8 cellular contexts compared by ENCODE assay signal in genomic region chr11:118792642-118793124, GRCh38. TPM values are rescaled to one million over a fixed set of nuclear protein-coding genes. Genes with fewer than 3 reads are reported as not detected.
DNase-seq lines count a peak whose midpoint lies in the region; ATAC-seq and TF ChIP-seq lines count a peak whose summit lies in the region.

No MANE protein-coding gene starts in this region.

- peak overlapping the region; percentile 80 for H3K4me3 ChIP-seq in ACC112 (ENCODE audit: low read depth, low read length)
- H3K4me3 ChIP-seq in NT2/D1 (ENCODE audit: insufficient read length, low read depth) = peak overlapping the region; percentile 91
- peak overlapping the region; percentile 81 for H3K4me3 ChIP-seq in epithelial cell of proximal tubule (ENCODE audit: low read depth, low read length)
- peak overlapping the region; percentile 99 for H3K4me3 ChIP-seq in mononuclear cell (ENCODE audit: low read length)

- H3K27me3 ChIP-seq in ACC112 (ENCODE audit: insufficient read depth, low read length) (no peaks in the 10 kb centered on the region), NT2/D1 (ENCODE audit: insufficient read depth, insufficient read length) (no peaks in the 10 kb centered on the region), mononuclear cell (ENCODE audit: insufficient read depth, low read length) (no peaks in the 10 kb centered on the region)

- H3K9ac ChIP-seq in NT2/D1 (ENCODE audit: insufficient read length, low read depth) = peak overlapping the region; percentile 95

- H3K36me3 ChIP-seq in ACC112 (ENCODE audit: insufficient read depth, low read length) = no peaks in the 10 kb centered on the region
- no peaks in the 10 kb centered on the region for H3K36me3 ChIP-seq in NT2/D1 (ENCODE audit: insufficient read depth, insufficient read length, low read length)

- DNase-seq in NT2/D1 (ENCODE audit: low read depth, low spot score) (peak; percentile 89), activated T-cell treated with anti-CD3 and anti-CD28 coated beads for 4 hours (peak; percentile 50), epithelial cell of proximal tubule (ENCODE audit: low read depth) (peak; percentile 71)
- peak; percentile 18 to 41 for DNase-seq in stimulated activated CD8-positive, alpha-beta memory T cell treated with anti-CD3 and anti-CD28 coated beads, Interleukin-4, amount 100 ng/mL, for 1 hour (ENCODE audit: low read depth in 2 of 2, low spot score in 1 of 2)

- peaks cover 14% of the 10 kb centered on the region for H3K4me1 ChIP-seq in ACC112 (ENCODE audit: control insufficient read depth, insufficient read depth, low read length, unreplicated experiment)
- no peaks in the 10 kb centered on the region for H3K4me1 ChIP-seq in NT2/D1 (ENCODE audit: insufficient read depth, insufficient read length)
- peaks cover 37% of the 10 kb centered on the region for H3K4me1 ChIP-seq in mononuclear cell (ENCODE audit: insufficient read depth, low read length)

- peaks cover 28% of the 10 kb centered on the region for H3K79me2 ChIP-seq in ACC112 (ENCODE audit: control insufficient read depth, insufficient read depth, low read length, unreplicated experiment)

- no peaks in the 10 kb centered on the region for H3K9me3 ChIP-seq in NT2/D1 (ENCODE audit: insufficient read depth, low read length)
- no peaks in the 10 kb centered on the region for H3K9me3 ChIP-seq in mononuclear cell (ENCODE audit: low read depth, low read length)

- H3K27ac ChIP-seq in ACC112 (ENCODE audit: low read depth, low read length) = no peak overlapping the region

- no peak for TF ChIP-seq CTCF in epithelial cell of proximal tubule (conservative IDR thresholded peaks at IDR 0.05; ENCODE audit: low read depth, low read length)

- H2AFZ ChIP-seq in ACC112 (ENCODE audit: low read length, unreplicated experiment) = peak overlapping the region; percentile 49

- ATAC-seq in GM18858 (IDR thresholded peaks at IDR 0.05; ENCODE audit: unreplicated experiment) = peak; percentile 61
- peak; percentile 56 for ATAC-seq in HG03095 (IDR thresholded peaks at IDR 0.05; ENCODE audit: unreplicated experiment)

RNA-seq across cellular contexts. Expression of gene DDX6, which starts 1.7 kb away (rescaled TPM):
- total RNA-seq in epithelial cell of proximal tubule (32.6 and 36.5 TPM in 2 replicates), mononuclear cell (462 TPM)

Comparison
In these comparisons a context has a peak if more than half of its experiments do, and no peak if none do; other contexts are left out.
1. DNase-seq: peak in every context shown above with its lines; median percentile 89 in NT2/D1; 71 in epithelial cell of proximal tubule; 50 in activated T-cell treated with anti-CD3 and anti-CD28 coated beads for 4 hours; 30 in stimulated activated CD8-positive, alpha-beta memory T cell treated with anti-CD3 and anti-CD28 coated beads, Interleukin-4, amount 100 ng/mL, for 1 hour.
2. RNA of gene DDX6, which starts 1.7 kb away (total RNA-seq): 462 TPM in mononuclear cell (single experiment); 32.6 to 36.5 TPM in epithelial cell of proximal tubule; every median in the first group is over 10 times any median in the second.
3. Peak in every context shown above with its lines, with median percentiles within 50 percentile points of each other: H3K4me3 ChIP-seq.